In the genomic region with DNA sequence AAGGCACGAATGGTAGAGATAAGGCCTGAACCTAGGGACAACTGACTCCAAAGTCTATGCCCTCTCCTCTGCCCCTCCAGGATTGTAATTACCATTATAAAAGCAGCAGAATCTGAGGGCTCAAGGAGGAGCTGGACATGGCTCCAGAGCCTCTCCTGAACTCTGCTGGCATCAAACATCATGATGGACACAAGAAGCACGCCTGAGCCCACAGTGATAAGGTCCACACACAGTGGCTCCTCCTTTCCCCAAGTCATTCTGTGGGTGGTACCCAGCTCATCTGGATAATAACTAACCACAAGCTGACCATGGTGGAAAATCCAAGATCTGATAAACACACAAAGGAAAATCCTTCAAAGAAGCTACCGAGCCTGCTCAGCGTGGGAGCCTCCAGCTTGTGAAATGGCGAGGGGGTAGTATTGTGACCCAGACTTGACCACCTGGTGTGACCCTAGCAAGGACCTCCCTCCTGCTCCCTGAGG, we compare ENCODE assay signal across 25 cellular contexts.
"Had no signal": no experiment of that assay in that cellular context is flagged by ENCODE, and none has a peak within 500 bp of the region (broad histone marks: within the 10 kb centered on the region; RNA-seq: fewer than 3 reads in every experiment).

No MANE protein-coding gene starts in this region.

- H3K27ac Mint-ChIP-seq: immature natural killer cell; naive thymus-derived CD8-positive, alpha-beta T cell; progenitor cell of endocrine pancreas; stimulated activated naive B cell treated with anti-CD40 and anti-IgM and Interleukin-4, amounts not matched to agents 10 μg/mL and 1 μg/mL and 100 μg/mL, for 72 hours had no signal

- H3K27me3 ChIP-seq: left lung, ovary, right atrium auricular region, right lobe of liver, stomach, testis, thyroid gland, transverse colon, upper lobe of left lung, vagina had no signal

- H3K4me3 Mint-ChIP-seq: immature natural killer cell; naive thymus-derived CD8-positive, alpha-beta T cell; stimulated activated naive B cell treated with anti-CD40 and anti-IgM and Interleukin-4, amounts not matched to agents 10 μg/mL and 1 μg/mL and 100 μg/mL, for 72 hours had no signal

- H3K36me3 Mint-ChIP-seq: stimulated activated naive B cell treated with anti-CD40 and anti-IgM and Interleukin-4, amounts not matched to agents 10 μg/mL and 1 μg/mL and 100 μg/mL, for 72 hours had no signal

- DNase-seq: hypothalamus; immature natural killer cell; kidney; left colon; left lung; lower lobe of right lung; mammary epithelial cell; mesenchymal stem cell; naive thymus-derived CD8-positive, alpha-beta T cell; ovary; right lobe of liver; stimulated activated CD4-positive, alpha-beta T cell treated with anti-CD3 and anti-CD28 coated beads, Interleukin-12 subunit alpha, Interleukin-12 subunit beta, amount 100 ng/mL, for 4 hours; stimulated activated CD4-positive, alpha-beta T cell treated with anti-CD3 and anti-CD28 coated beads, Interleukin-15, amount 100 ng/mL, for 24 hours; stimulated activated CD4-positive, alpha-beta T cell treated with anti-CD3 and anti-CD28 coated beads, Interleukin-2, amount 100 ng/mL, for 24 hours; stimulated activated CD4-positive, alpha-beta T cell treated with anti-CD3 and anti-CD28 coated beads, Interleukin-4, amount 100 ng/mL, for 1 hour; stimulated activated naive B cell treated with anti-CD40 and anti-IgM and Interleukin-4, amounts not matched to agents 10 μg/mL and 1 μg/mL and 100 μg/mL, for 72 hours; stimulated activated naive CD8-positive, alpha-beta T cell treated with anti-CD3 and anti-CD28 coated beads, Interleukin-15, Interleukin-2, amounts not matched to agents 100 U/mL and 50 U/mL, for 24 hours; stomach; testis; thyroid gland; transverse colon; upper lobe of left lung had no signal

- H3K27ac ChIP-seq: left lung, lower lobe of right lung, ovary, right atrium auricular region, right lobe of liver, stomach, testis, thyroid gland, transverse colon, upper lobe of left lung, vagina had no signal

- ATAC-seq: left colon; left lung; lower lobe of right lung; naive thymus-derived CD8-positive, alpha-beta T cell; right lobe of liver; stimulated activated naive B cell treated with anti-CD40 and anti-IgM and Interleukin-4, amounts not matched to agents 10 μg/mL and 1 μg/mL and 100 μg/mL, for 72 hours; stimulated activated naive CD8-positive, alpha-beta T cell treated with anti-CD3 and anti-CD28 coated beads, Interleukin-15, Interleukin-2, amounts not matched to agents 100 U/mL and 50 U/mL, for 24 hours had no signal

- H3K36me3 ChIP-seq: left lung, lower lobe of right lung, ovary, right atrium auricular region, right lobe of liver, stomach, thyroid gland, transverse colon, upper lobe of left lung, vagina had no signal

- H3K27me3 Mint-ChIP-seq: naive thymus-derived CD8-positive, alpha-beta T cell had no signal

- H3K4me3 ChIP-seq: left lung, lower lobe of right lung, ovary, right atrium auricular region, right lobe of liver, stomach, testis, thyroid gland, transverse colon, upper lobe of left lung, vagina had no signal

- H3K9me3 ChIP-seq: left lung, lower lobe of right lung, ovary, right atrium auricular region, right lobe of liver, stomach, testis, thyroid gland, transverse colon, upper lobe of left lung, vagina had no signal

- H3K4me1 Mint-ChIP-seq: stimulated activated naive B cell treated with anti-CD40 and anti-IgM and Interleukin-4, amounts not matched to agents 10 μg/mL and 1 μg/mL and 100 μg/mL, for 72 hours had no signal

- H3K4me1 ChIP-seq: left lung, right lobe of liver, testis, thyroid gland, transverse colon, upper lobe of left lung, vagina had no signal

- H3K9me3 Mint-ChIP-seq: immature natural killer cell; naive thymus-derived CD8-positive, alpha-beta T cell; stimulated activated naive B cell treated with anti-CD40 and anti-IgM and Interleukin-4, amounts not matched to agents 10 μg/mL and 1 μg/mL and 100 μg/mL, for 72 hours had no signal
